In the genomic region with DNA sequence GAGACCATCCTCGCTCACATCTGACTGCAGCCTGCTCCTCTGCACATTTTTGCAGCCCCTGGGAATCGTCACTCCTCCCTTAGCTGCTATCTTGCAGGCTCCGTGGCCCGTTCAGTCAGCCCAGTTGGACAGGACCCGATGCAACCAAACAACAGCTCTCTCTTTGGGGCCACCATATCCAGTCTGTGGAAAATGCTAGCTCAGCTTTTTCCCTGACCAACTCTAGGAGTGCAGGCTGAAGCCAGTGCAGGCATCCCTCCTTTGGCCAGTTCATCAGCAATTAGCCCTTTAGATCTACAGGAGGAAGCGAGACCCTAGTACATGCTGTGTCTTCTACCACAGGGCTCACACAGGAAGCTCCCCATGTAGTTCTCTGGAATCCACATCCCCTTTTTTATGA, we compare ENCODE assay signal across 14 cellular contexts.
"Had no signal": no experiment of that assay in that cellular context is flagged by ENCODE, and none has a peak within 500 bp of the region (broad histone marks: within the 10 kb centered on the region; RNA-seq: fewer than 3 reads in every experiment).

No MANE protein-coding gene starts in this region.

- H3K4me3 ChIP-seq: esophagus muscularis mucosa, gastroesophageal sphincter, left ventricle myocardium inferior, lower lobe of right lung, sigmoid colon, skin epidermis had no signal

- H3K27me3 ChIP-seq: sigmoid colon had no signal

- H3K9me3 ChIP-seq: esophagus muscularis mucosa, gastroesophageal sphincter, left ventricle myocardium inferior, lower lobe of right lung, sigmoid colon had no signal

- H3K27ac ChIP-seq: esophagus muscularis mucosa, gastroesophageal sphincter, left ventricle myocardium inferior, sigmoid colon, skin epidermis had no signal

- H3K4me1 ChIP-seq: sigmoid colon had no signal

- FAIRE-seq: kidney had no signal

- H3K36me3 ChIP-seq: esophagus muscularis mucosa, gastroesophageal sphincter, left ventricle myocardium inferior, lower lobe of right lung, sigmoid colon had no signal

- ATAC-seq: effector memory CD8-positive, alpha-beta T cell; gastroesophageal sphincter; left cardiac atrium; natural killer cell had no signal

- DNase-seq: effector memory CD8-positive, alpha-beta T cell; kidney; left cardiac atrium; left ventricle myocardium inferior; lower lobe of right lung; natural killer cell; posterior cingulate gyrus; sigmoid colon; stimulated activated CD4-positive, alpha-beta T cell treated with anti-CD3 and anti-CD28 coated beads, Interleukin-12 subunit alpha, Interleukin-12 subunit beta, amount 100 ng/mL, for 4 hours; stimulated activated naive CD4-positive, alpha-beta T cell; trophoblast cell had no signal
